In the genomic region with DNA sequence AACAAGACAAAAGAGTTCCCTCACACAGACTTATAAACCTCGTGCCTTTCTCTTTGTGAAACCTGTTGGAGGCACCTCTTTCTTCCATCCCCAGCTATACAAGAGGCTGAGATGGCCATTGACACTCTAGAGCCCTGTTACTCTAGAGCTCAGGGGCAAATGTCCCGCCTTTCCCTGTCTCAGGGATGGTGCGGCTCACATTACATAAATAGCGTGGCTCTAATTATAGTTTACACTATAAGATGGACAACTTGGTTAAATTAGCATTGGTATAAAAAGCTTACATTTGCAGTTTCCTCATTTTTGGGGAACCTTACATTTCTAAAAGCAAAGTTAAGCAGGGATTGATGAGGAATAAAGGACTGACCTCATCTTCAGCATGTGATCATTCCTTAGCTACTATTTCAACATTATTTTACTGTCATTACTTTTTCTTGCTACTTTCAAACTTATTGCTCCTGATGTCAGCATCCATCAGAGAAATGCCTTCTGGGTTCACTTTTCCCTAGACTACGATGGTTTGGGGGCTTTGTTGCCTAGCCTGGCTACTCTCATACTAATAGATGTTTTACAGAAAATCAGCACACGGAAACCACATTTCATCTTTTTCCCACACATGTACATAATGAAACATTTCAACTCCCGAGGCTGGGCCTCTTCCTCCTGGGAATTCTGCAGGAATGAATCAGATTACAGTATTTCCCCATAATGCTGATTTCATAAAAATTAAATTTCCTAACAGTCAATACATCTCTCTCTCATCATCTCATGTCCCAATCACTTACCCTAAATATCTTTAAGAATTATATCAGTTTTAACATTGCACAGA, we compare ENCODE assay signal across 30 cellular contexts. TPM values are rescaled to one million over a fixed set of nuclear protein-coding genes. Genes with fewer than 3 reads are reported as not detected.
DNase-seq lines count a peak whose midpoint lies in the region; TF ChIP-seq lines count a peak whose summit lies in the region.
"Had no signal": no experiment of that assay in that cellular context is flagged by ENCODE, and none has a peak within 500 bp of the region (broad histone marks: within the 10 kb centered on the region; RNA-seq: fewer than 3 reads in every experiment).

No MANE protein-coding gene starts in this region.

- no peaks in the 10 kb centered on the region for H3K27me3 ChIP-seq in suprapubic skin
- H3K27me3 ChIP-seq: adrenal gland, gastroesophageal sphincter, neural progenitor cell, right lobe of liver, testis had no signal

- TF ChIP-seq POLR2A in suprapubic skin (IDR thresholded peaks at IDR 0.05): no peak

- DNase-seq in NCI-H748 (lab: John Stamatoyannopoulos, UW; ENCODE audit: unreplicated experiment) (peak; percentile 14), NCI-H748 treated with DMSO at 0.1 percent for 48 hours (lab: John Stamatoyannopoulos, UW) (no peak), RPMI7951 (ENCODE audit: low read depth) (peak; percentile 19), fibroblast of peridontal ligament (ENCODE audit: extremely low read depth) (peak; percentile 98), suprapubic skin (ENCODE audit: low spot score in 2 of 2) (no peak), NOMO-1 (lab: John Stamatoyannopoulos, UW; ENCODE audit: unreplicated experiment in 2 of 2) (no peak), medulla oblongata (ENCODE audit: extremely low spot score) (no peak), NCI-H345 (lab: John Stamatoyannopoulos, UW) (no peak)
- DNase-seq: 8988T; activated CD4-positive, alpha-beta T cell treated with anti-CD3 and anti-CD28 coated beads, Interleukin-2, amount 50 U/mL, for 4 hours; activated naive CD4-positive, alpha-beta T cell treated with Interleukin-2 at 50 U/mL for 16 hours; adrenal gland; CD4-positive, alpha-beta memory T cell; DMS 273 treated with DMSO at 0.1 percent for 48 hours; effector memory CD4-positive, alpha-beta T cell; hippocampal formation; Karpas-422; MV-4-11; NCI-H146; NCI-H510A; NK-92 treated with Interleukin-12 subunit alpha and Interleukin-12 subunit beta, amount 100 ng/mL, for 24 hours; PC-9; right lobe of liver; SHP77; stimulated activated CD4-positive, alpha-beta T cell treated with anti-CD3 and anti-CD28 coated beads, Interleukin-4, amount 100 ng/mL, for 4 hours; T1000; testis had no signal

- peak overlapping the region; percentile 50 for H3K27ac ChIP-seq in suprapubic skin
- H3K27ac ChIP-seq: adrenal gland, gastroesophageal sphincter, neural progenitor cell, PC-9, right lobe of liver, testis had no signal

- no peaks in the 10 kb centered on the region for H3K4me1 ChIP-seq in suprapubic skin
- H3K4me1 ChIP-seq: adrenal gland, HAP-1, neural progenitor cell, right lobe of liver, testis had no signal

- no peak for TF ChIP-seq CTCF in suprapubic skin (IDR thresholded peaks at IDR 0.05)

- 70% methylated on average over 7 of the region's 7 CpGs for WGBS in suprapubic skin

- no peak for TF ChIP-seq EP300 in suprapubic skin (IDR thresholded peaks at IDR 0.05)

- H3K4me3 ChIP-seq in suprapubic skin: no peak overlapping the region
- H3K4me3 ChIP-seq: adrenal gland, gastroesophageal sphincter, HAP-1, neural progenitor cell, PC-9, right lobe of liver, testis had no signal

- no peaks in the 10 kb centered on the region for H3K9me3 ChIP-seq in suprapubic skin
- H3K9me3 ChIP-seq: adrenal gland, gastroesophageal sphincter, HAP-1, right lobe of liver, testis had no signal

- no peaks in the 10 kb centered on the region for H3K36me3 ChIP-seq in suprapubic skin
- H3K36me3 ChIP-seq: adrenal gland, gastroesophageal sphincter, HAP-1, neural progenitor cell, right lobe of liver had no signal

RNA-seq across cellular contexts. Expression of gene FTCDNL1, which starts 40.4 kb away (rescaled TPM):
- 3.0 and 3.1 TPM in 2 replicates for total RNA-seq in RPMI7951 (2014; rRNA removed; shearing (Covaris generic))
- 1 to 10 TPM; 2.8 to 7.3 (median 5.5) TPM for total RNA-seq in suprapubic skin

Comparison
In these comparisons a context has a peak if more than half of its experiments do, and no peak if none do; other contexts are left out.
1. DNase-seq: peak in NCI-H748 (single experiment), RPMI7951 (single experiment) and fibroblast of peridontal ligament (single experiment); none in NCI-H748 treated with DMSO at 0.1 percent for 48 hours (single experiment), suprapubic skin (0 of 2), NOMO-1 (0 of 2), medulla oblongata (single experiment) and NCI-H345 (single experiment).